Comparison of ENCODE assay signal across 9 cellular contexts in the genomic region with DNA sequence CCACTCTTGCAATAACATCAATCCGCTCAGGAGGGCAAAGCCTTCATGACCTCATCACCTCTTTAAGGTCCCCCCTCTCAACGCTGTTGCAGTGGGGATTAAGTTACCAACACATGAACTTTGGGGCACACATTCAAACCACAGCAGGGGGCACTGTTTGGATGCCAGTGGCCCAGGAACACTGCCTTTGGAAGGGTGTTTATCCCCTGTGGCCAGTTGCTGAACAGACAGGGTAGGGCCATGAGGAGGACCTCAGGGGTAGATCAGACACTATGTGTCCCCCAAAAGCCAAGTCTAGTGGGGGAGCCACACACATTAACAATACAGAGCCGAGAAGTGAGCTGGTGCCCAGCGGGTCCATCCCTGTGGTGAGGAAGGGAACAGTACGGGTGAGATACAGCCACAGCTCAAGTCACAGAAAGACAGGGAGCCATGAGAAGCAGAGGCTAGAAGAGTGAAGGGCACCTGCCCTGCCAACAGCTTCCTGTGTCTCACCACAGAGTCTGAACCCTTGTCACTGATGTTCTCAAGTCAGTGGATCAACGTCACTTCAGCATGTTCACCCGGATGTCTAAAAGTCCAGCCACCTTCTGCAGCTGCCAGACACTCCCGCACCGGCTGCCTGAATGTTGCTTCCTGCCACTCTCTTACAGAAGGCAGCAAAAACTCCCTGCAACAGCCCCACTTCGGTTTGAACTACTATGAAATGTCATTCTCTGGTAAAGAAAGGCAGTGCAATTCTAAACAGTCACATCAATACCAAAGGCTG. TPM values are rescaled to one million over a fixed set of nuclear protein-coding genes. Genes with fewer than 3 reads are reported as not detected.
DNase-seq lines count a peak whose midpoint lies in the region; ATAC-seq, FAIRE-seq and TF ChIP-seq lines count a peak whose summit lies in the region.
"Had no signal": no experiment of that assay in that cellular context is flagged by ENCODE, and none has a peak within 500 bp of the region (broad histone marks: within the 10 kb centered on the region; RNA-seq: fewer than 3 reads in every experiment).

No MANE protein-coding gene starts in this region.

- H3K4ac ChIP-seq in IMR-90 (ENCODE audit: low read depth, low read length) = no peak overlapping the region

- DNase-seq in GM19239 (ENCODE audit: insufficient read length, low spot score) = peak; percentile 46
- no peak for DNase-seq in IMR-90
- peak; percentile 58 for DNase-seq in activated CD8-positive, alpha-beta memory T cell treated with anti-CD3 and anti-CD28 coated beads for 4 hours (ENCODE audit: low read depth in 2 of 2)
- DNase-seq in keratinocyte (ENCODE audit: low read depth, low spot score) = no peak
- no peak for DNase-seq in upper lobe of right lung
- no peak for DNase-seq in uterus
- DNase-seq in PC-9 = no peak

- H3K4me2 ChIP-seq in IMR-90 (ENCODE audit: low read depth, low read length) (no peak overlapping the region), keratinocyte (ENCODE audit: control insufficient read depth, extremely low read depth, insufficient read depth, low read depth, low read length) (no peak overlapping the region), PC-9 (no peak overlapping the region)

- H4K91ac ChIP-seq in IMR-90 (ENCODE audit: insufficient read depth, low read depth, low read length) = no peak overlapping the region

- H3K27ac ChIP-seq in IMR-90 (ENCODE audit: insufficient read depth, low read length) (no peak overlapping the region), keratinocyte (ENCODE audit: control insufficient read depth, insufficient read depth, low read length) (no peak overlapping the region), upper lobe of right lung (no peak overlapping the region), uterus (no peak overlapping the region), PC-9 (no peak overlapping the region)
- H3K27ac ChIP-seq: psoas muscle had no signal

- CTCF ChIA-PET in IMR-90 (lab: Yijun Ruan, JAX) = no interaction called here
- CTCF ChIA-PET in PC-9 (lab: Charles Lee) = interaction anchor here (0.5 kb wide), 1 partner anchor 1037 kb away, joined by 4 read pairs; no protein-coding TSS in a partner anchor

- no peak overlapping the region for H2BK20ac ChIP-seq in IMR-90 (ENCODE audit: low read depth, low read length)

- TF ChIP-seq POLR2A in IMR-90 (IDR thresholded peaks at IDR 0.05; ENCODE audit: low read depth, low read length) = no peak
- TF ChIP-seq POLR2A in uterus (IDR thresholded peaks at IDR 0.05) = no peak

- FAIRE-seq in GM19239 (lab: Jason Lieb, UNC) (peak; percentile 81), keratinocyte (lab: Jason Lieb, UNC) (no peak)

- no peak overlapping the region for H2AK9ac ChIP-seq in IMR-90 (replicated peaks; ENCODE audit: low read depth, low read length, poor library complexity)

- no peaks in the 10 kb centered on the region; the same call in 1 of the 2 replicates for H3F3A ChIP-seq in PC-9 (ENCODE audit: insufficient read depth, low read depth)

- H3K9me3 ChIP-seq in IMR-90 (ENCODE audit: control insufficient read depth, insufficient read depth, low read length) (no peaks in the 10 kb centered on the region), keratinocyte (ENCODE audit: control insufficient read depth, low read depth, low read length) (no peaks in the 10 kb centered on the region), upper lobe of right lung (no peaks in the 10 kb centered on the region), uterus (no peaks in the 10 kb centered on the region), PC-9 (ENCODE audit: insufficient read depth, low read depth) (no peaks in the 10 kb centered on the region)
- H3K9me3 ChIP-seq: psoas muscle had no signal

- H3K9me2 ChIP-seq in PC-9 (ENCODE audit: insufficient read depth) = no peaks in the 10 kb centered on the region

- no peak for TF ChIP-seq RAD21 in IMR-90 (IDR thresholded peaks at IDR 0.05; ENCODE audit: low read length)

- TF ChIP-seq CTCF in IMR-90 (conservative IDR thresholded peaks at IDR 0.05; ENCODE audit: low read depth, low read length) = 0 out of 2 replicates have a peak, but pooled peaks have one; percentile 19
- peak in 2 of 3 experiments; percentile 6 to 22 for TF ChIP-seq CTCF in keratinocyte (optimal IDR thresholded peaks at IDR 0.05 in 1 of 3, IDR thresholded peaks at IDR 0.05 in 1 of 3, conservative IDR thresholded peaks at IDR 0.05 in 1 of 3; ENCODE audit: extremely low read depth in 1 of 3, insufficient read depth in 2 of 3, low read length in 3 of 3)
- no peak for TF ChIP-seq CTCF in upper lobe of right lung (IDR thresholded peaks at IDR 0.05)
- no peak for TF ChIP-seq CTCF in uterus (IDR thresholded peaks at IDR 0.05)
- TF ChIP-seq CTCF in PC-9 (conservative IDR thresholded peaks at IDR 0.05) = no peak

- POLR2A ChIA-PET in IMR-90 (lab: Charles Lee; ENCODE audit: unreplicated experiment) (no interaction called here), PC-9 (lab: Charles Lee; ENCODE audit: unreplicated experiment) (no interaction called here)

- dilution Hi-C loops in IMR-90 (cut with HindIII; ENCODE audit: low sequenced_read_pairs, unreplicated experiment) (no loop called here), keratinocyte (cut with MboI; ENCODE audit: extremely low pct_ligation_motif_present, low sequenced_read_pairs) (no loop called here)

- no peaks in the 10 kb centered on the region for H3K79me1 ChIP-seq in IMR-90 (ENCODE audit: low read depth in 1 of 2, low read length in 2 of 2)

- no peak overlapping the region for H3K4me3 ChIP-seq in IMR-90 (ENCODE audit: insufficient read depth, low read depth, low read length)
- no peak overlapping the region for H3K4me3 ChIP-seq in keratinocyte (ENCODE audit: control insufficient read depth in 2 of 3, extremely low read depth in 1 of 3, insufficient read depth in 2 of 3, low read depth in 1 of 3, low read length in 3 of 3)
- H3K4me3 ChIP-seq in upper lobe of right lung = no peak overlapping the region
- no peak overlapping the region for H3K4me3 ChIP-seq in uterus
- H3K4me3 ChIP-seq in PC-9 = no peak overlapping the region
- H3K4me3 ChIP-seq: psoas muscle had no signal

- no peaks in the 10 kb centered on the region for H4K20me1 ChIP-seq in IMR-90 (ENCODE audit: insufficient read depth, low read length)
- H4K20me1 ChIP-seq in keratinocyte (ENCODE audit: control insufficient read depth, extremely low read depth, insufficient read depth, low read length) = no peaks in the 10 kb centered on the region
- H4K20me1 ChIP-seq in PC-9 (ENCODE audit: insufficient read depth) = no peaks in the 10 kb centered on the region

- BruUV-seq in IMR-90 (replicated peaks; lab: Mats Ljungman, UMichigan) (no TSS peak), PC-9 (replicated peaks; lab: Mats Ljungman, UMichigan) (no TSS peak)

- H2AK5ac ChIP-seq in IMR-90 (ENCODE audit: low read depth, low read length) = no peak overlapping the region

- H3K9me1 ChIP-seq in IMR-90 (ENCODE audit: insufficient read depth, low read length) (0 out of 2 replicates have a peak, but pooled peaks cover 3% of the 10 kb centered on the region), keratinocyte (ENCODE audit: control insufficient read depth, extremely low read depth, insufficient read depth, low read length) (no peaks in the 10 kb centered on the region)

- 24% methylated on average over 3 of the region's 10 CpGs; no CpG with 5 or more reads in 1 of the 2 experiments for WGBS in IMR-90 (ENCODE audit: extremely low coverage in 2 of 2, insufficient read length in 1 of 2), 2 experiments

- no peaks in the 10 kb centered on the region for H3K79me2 ChIP-seq in keratinocyte (ENCODE audit: control insufficient read depth, insufficient read depth, low read length)
- no peaks in the 10 kb centered on the region for H3K79me2 ChIP-seq in PC-9 (ENCODE audit: low read depth)

- no peak overlapping the region for H3K56ac ChIP-seq in IMR-90 (ENCODE audit: extremely low read depth, insufficient read depth, low read length)

- H2BK15ac ChIP-seq in IMR-90 (ENCODE audit: low read depth, low read length) = no peak overlapping the region

- peaks cover 2% of the 10 kb centered on the region; the same call in 1 of the 2 replicates for H3K27me3 ChIP-seq in IMR-90 (ENCODE audit: control insufficient read depth, insufficient read depth, low read length)
- no peaks in the 10 kb centered on the region for H3K27me3 ChIP-seq in keratinocyte (ENCODE audit: control insufficient read depth, extremely low read depth, insufficient read depth, low read length)
- no peaks in the 10 kb centered on the region for H3K27me3 ChIP-seq in upper lobe of right lung
- no peaks in the 10 kb centered on the region for H3K27me3 ChIP-seq in uterus
- H3K27me3 ChIP-seq in PC-9 (ENCODE audit: insufficient read depth, low read depth) = peaks cover 31% of the 10 kb centered on the region

- in situ Hi-C loops in IMR-90 (cut with MboI; ENCODE audit: low sequenced_read_pairs) = no loop called here

- no peaks in the 10 kb centered on the region for H3K36me3 ChIP-seq in IMR-90 (ENCODE audit: control insufficient read depth, insufficient read depth, low read length)
- H3K36me3 ChIP-seq in keratinocyte (ENCODE audit: control insufficient read depth in 2 of 2, extremely low read depth in 1 of 2, insufficient read depth in 2 of 2, low read length in 2 of 2) = no peaks in the 10 kb centered on the region
- H3K36me3 ChIP-seq in upper lobe of right lung = no peaks in the 10 kb centered on the region
- no peaks in the 10 kb centered on the region for H3K36me3 ChIP-seq in uterus
- no peaks in the 10 kb centered on the region for H3K36me3 ChIP-seq in PC-9 (ENCODE audit: low read depth)

- H3K18ac ChIP-seq in IMR-90 (ENCODE audit: low read depth, low read length) = no peak overlapping the region

- intact Hi-C loops in IMR-90 (cut with micrococcal nuclease) (no loop called here), upper lobe of right lung (cut with DNase I) (no loop called here), uterus (cut with DNase I; ENCODE audit: low total_unique reads) (no loop called here), PC-9 (cut with micrococcal nuclease; ENCODE audit: unreplicated experiment) (no loop called here)

- H3K9ac ChIP-seq in IMR-90 (ENCODE audit: low read depth, low read length) (no peak overlapping the region), keratinocyte (ENCODE audit: control insufficient read depth, extremely low read depth, insufficient read depth, low read length) (no peak overlapping the region)

- no peak overlapping the region for H4K5ac ChIP-seq in IMR-90 (ENCODE audit: low read depth, low read length)

- no peak overlapping the region for H4K8ac ChIP-seq in IMR-90 (ENCODE audit: low read depth in 2 of 2, low read length in 2 of 2)

- H2AFZ ChIP-seq in IMR-90 (replicated peaks; ENCODE audit: low read length, poor library complexity) = peak overlapping the region; percentile 8
- H2AFZ ChIP-seq in keratinocyte (ENCODE audit: control insufficient read depth, low read length) = no peak overlapping the region
- H2AFZ ChIP-seq in PC-9 = no peak overlapping the region

- H3K4me1 ChIP-seq in IMR-90 (ENCODE audit: control insufficient read depth, insufficient read depth, low read length) (peaks cover 2% of the 10 kb centered on the region; the same call in 1 of the 2 replicates), keratinocyte (ENCODE audit: control insufficient read depth, extremely low read depth, insufficient read depth, low read length) (peaks cover 7% of the 10 kb centered on the region), upper lobe of right lung (no peaks in the 10 kb centered on the region), uterus (no peaks in the 10 kb centered on the region), PC-9 (replicated peaks; ENCODE audit: insufficient read depth) (no peaks in the 10 kb centered on the region)
- H3K4me1 ChIP-seq: psoas muscle had no signal

- no peak overlapping the region for H2BK5ac ChIP-seq in IMR-90 (ENCODE audit: low read depth, low read length, poor library complexity, severe bottlenecking)

- no peak overlapping the region for H3K14ac ChIP-seq in IMR-90 (replicated peaks; ENCODE audit: low read depth, low read length)

- H3K23ac ChIP-seq in IMR-90 (ENCODE audit: low read depth, low read length) = no peak overlapping the region

- no peak overlapping the region for H2BK120ac ChIP-seq in IMR-90 (ENCODE audit: low read depth, low read length)

- no peak for ATAC-seq in IMR-90 (ENCODE audit: low read depth)
- peak; percentile 55 for ATAC-seq in upper lobe of right lung
- ATAC-seq in GM21515 (IDR thresholded peaks at IDR 0.05; ENCODE audit: unreplicated experiment) = no peak
- ATAC-seq: psoas muscle had no signal

RNA-seq across cellular contexts. Expression of a gene that starts 19.9 kb away (rescaled TPM):
- total RNA-seq in IMR-90 (2012; rRNA removed) (22.8 and 25.6 TPM in 2 replicates), upper lobe of right lung (72.7 TPM), uterus (10 to 100 TPM; 15.4 to 53.1 (median 31.8) TPM), PC-9 (2021) (34.0 and 37.0 TPM in 2 replicates)
- polyA plus RNA-seq in IMR-90 (2012; rRNA removed) (54.4 and 63.6 TPM in 2 replicates), keratinocyte (21.1 to 43.6 TPM (median 26.0 TPM) in 3 replicates)
- 57.4 and 87.5 TPM in 2 replicates for polyA plus RNA-seq in IMR-90 (2012; cell fraction: cytosol; rRNA removed)
- 81.6 and 159 TPM in 2 replicates for polyA plus RNA-seq in IMR-90 (2012; cell fraction: nucleus; rRNA removed; ENCODE audit: low replicate concordance)
- polyA plus RNA-seq in keratinocyte (2011; ENCODE audit: low read depth) = 64.0 TPM
- 18.7 and 37.2 TPM in 2 replicates for polyA plus RNA-seq in keratinocyte (2011; cell fraction: cytosol; rRNA removed)
- polyA plus RNA-seq in keratinocyte (2011; cell fraction: nucleus; rRNA removed) = 34.3 and 42.2 TPM in 2 replicates
- polyA plus RNA-seq in keratinocyte (2012; ENCODE audit: low replicate concordance) = 16.2 and 29.4 TPM in 2 replicates
- 22.8 to 33.1 TPM (median 31.4 TPM) in 3 replicates for polyA minus RNA-seq in keratinocyte
- 61.6 TPM for polyA minus RNA-seq in keratinocyte (2011; cell fraction: cytosol; rRNA and poly(A)+ RNA removed)
- 25.3 and 26.9 TPM in 2 replicates for polyA minus RNA-seq in keratinocyte (2011; cell fraction: nucleus; rRNA and poly(A)+ RNA removed)

RNA-seq across cellular contexts. Expression of a gene that starts 39.8 kb away (rescaled TPM):
- total RNA-seq in IMR-90 (2012; rRNA removed) (4.3 and 6.9 TPM in 2 replicates), upper lobe of right lung (13.0 TPM), uterus (10 to 100 TPM in 3 of 4 donors, 1 to 10 TPM in 1; 7.4 to 29.9 (median 14.2) TPM), PC-9 (2021) (15.8 and 16.2 TPM in 2 replicates)
- polyA plus RNA-seq in IMR-90 (2012; rRNA removed) (3.6 and 4.8 TPM in 2 replicates), keratinocyte (4.8 to 11.1 TPM (median 6.0 TPM) in 3 replicates)
- polyA plus RNA-seq in IMR-90 (2012; cell fraction: cytosol; rRNA removed) = 3.0 and 5.8 TPM in 2 replicates
- 9.9 and 13.2 TPM in 2 replicates for polyA plus RNA-seq in IMR-90 (2012; cell fraction: nucleus; rRNA removed; ENCODE audit: low replicate concordance)
- 8.7 TPM for polyA plus RNA-seq in keratinocyte (2011; ENCODE audit: low read depth)
- polyA plus RNA-seq in keratinocyte (2011; cell fraction: cytosol; rRNA removed) = 3.1 and 5.6 TPM in 2 replicates
- polyA plus RNA-seq in keratinocyte (2011; cell fraction: nucleus; rRNA removed) = 9.3 and 15.5 TPM in 2 replicates
- polyA plus RNA-seq in keratinocyte (2012; ENCODE audit: low replicate concordance) = 6.8 and 8.1 TPM in 2 replicates
- polyA minus RNA-seq in keratinocyte = 1.5 to 3.2 TPM (median 1.9 TPM) in 3 replicates
- polyA minus RNA-seq in keratinocyte (2011; cell fraction: cytosol; rRNA and poly(A)+ RNA removed) = 6.9 TPM
- 3.7 and 9.0 TPM in 2 replicates for polyA minus RNA-seq in keratinocyte (2011; cell fraction: nucleus; rRNA and poly(A)+ RNA removed)

RNA-seq across cellular contexts. Expression of a gene that starts 39.8 kb away (rescaled TPM):
- 0.72 and 1.1 TPM in 2 replicates for total RNA-seq in IMR-90 (2012; rRNA removed)
- polyA plus RNA-seq in IMR-90 (2012; rRNA removed) = 0.63 and 0.82 TPM in 2 replicates
- 0.03 and 0.63 TPM in 2 replicates for polyA plus RNA-seq in IMR-90 (2012; cell fraction: cytosol; rRNA removed)
- polyA plus RNA-seq in IMR-90 (2012; cell fraction: nucleus; rRNA removed; ENCODE audit: low replicate concordance) = 3.3 and 5.4 TPM in 2 replicates
- polyA plus RNA-seq in keratinocyte = 0.45 to 1.4 TPM (median 1.3 TPM) in 3 replicates
- 1.2 TPM for polyA plus RNA-seq in keratinocyte (2011; ENCODE audit: low read depth)
- polyA plus RNA-seq in keratinocyte (2011; cell fraction: cytosol; rRNA removed) = 0.75 and 0.78 TPM in 2 replicates
- 3.4 and 5.8 TPM in 2 replicates for polyA plus RNA-seq in keratinocyte (2011; cell fraction: nucleus; rRNA removed)
- 0.29 and 1.4 TPM in 2 replicates for polyA plus RNA-seq in keratinocyte (2012; ENCODE audit: low replicate concordance)
- 0.52 to 3.6 TPM (median 3.2 TPM) in 3 replicates for polyA minus RNA-seq in keratinocyte
- not detected for polyA minus RNA-seq in keratinocyte (2011; cell fraction: cytosol; rRNA and poly(A)+ RNA removed)
- 3.3 and 4.3 TPM in 2 replicates for polyA minus RNA-seq in keratinocyte (2011; cell fraction: nucleus; rRNA and poly(A)+ RNA removed)
- total RNA-seq in upper lobe of right lung = 2.7 TPM
- 1 to 10 TPM in 2 of 4 donors, under 1 TPM in 1, not detected in 1; 0.26 to 5.8 (median 5.5) TPM for total RNA-seq in uterus
- 0.18 and 1.3 TPM in 2 replicates for total RNA-seq in PC-9 (2021)

Comparison
In these comparisons a context has a peak if more than half of its experiments do, and no peak if none do; other contexts are left out.
1. DNase-seq: peak in GM19239 (single experiment) and activated CD8-positive, alpha-beta memory T cell treated with anti-CD3 and anti-CD28 coated beads for 4 hours (2 of 2); none in IMR-90 (single experiment), keratinocyte (single experiment), upper lobe of right lung (single experiment), uterus (0 of 2) and PC-9 (0 of 2).
2. CTCF ChIP-seq: peak in IMR-90 (single experiment) and keratinocyte (2 of 3); none in upper lobe of right lung (single experiment), uterus (0 of 4) and PC-9 (single experiment).